Comparison of ENCODE assay signal across 29 cellular contexts in the genomic region with DNA sequence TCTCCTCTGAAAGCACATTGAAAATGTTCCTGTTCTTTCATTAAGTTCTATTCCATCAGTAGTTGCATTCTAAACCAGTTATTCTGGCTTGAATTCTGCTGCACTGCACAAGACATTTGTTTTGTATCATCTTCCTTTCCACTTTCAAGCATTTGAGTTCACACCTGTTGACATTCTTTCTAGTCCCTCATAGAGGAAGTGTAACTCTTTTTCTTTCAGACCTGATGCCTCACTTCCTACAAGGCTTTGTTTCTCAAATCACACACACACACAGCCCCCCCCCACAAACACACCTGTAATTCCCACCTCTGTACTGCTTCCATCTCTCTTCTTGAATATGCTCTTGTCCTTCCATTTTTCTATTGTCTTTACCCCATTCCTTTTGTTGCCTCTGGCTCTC. TPM values are rescaled to one million over a fixed set of nuclear protein-coding genes. Genes with fewer than 3 reads are reported as not detected.
DNase-seq lines count a peak whose midpoint lies in the region; ATAC-seq and TF ChIP-seq lines count a peak whose summit lies in the region.
"Had no signal": no experiment of that assay in that cellular context is flagged by ENCODE, and none has a peak within 500 bp of the region (broad histone marks: within the 10 kb centered on the region; RNA-seq: fewer than 3 reads in every experiment).

No MANE protein-coding gene starts in this region.

- no peaks in the 10 kb centered on the region for H3K36me3 ChIP-seq in right atrium auricular region

- H3K36me3 Mint-ChIP-seq in WTC11: peaks cover 70% of the 10 kb centered on the region
- peaks cover 6% of the 10 kb centered on the region for H3K36me3 Mint-ChIP-seq in activated CD4-positive, alpha-beta memory T cell treated with anti-CD3 and anti-CD28 coated beads, Interleukin-2, amount 10 ng/mL, durations not matched to agents 7 days and 5 days (ENCODE audit: low read depth)
- H3K36me3 Mint-ChIP-seq: CD8-positive, alpha-beta T cell had no signal

- H3K27me3 Mint-ChIP-seq in WTC11 (ENCODE audit: low read depth): peaks cover 6% of the 10 kb centered on the region
- peaks cover 25% of the 10 kb centered on the region for H3K27me3 Mint-ChIP-seq in activated CD4-positive, alpha-beta memory T cell treated with anti-CD3 and anti-CD28 coated beads, Interleukin-2, amount 10 ng/mL, durations not matched to agents 7 days and 5 days

- H3K27ac Mint-ChIP-seq in WTC11: peak overlapping the region; percentile 92
- no peak overlapping the region for H3K27ac Mint-ChIP-seq in activated CD4-positive, alpha-beta memory T cell treated with anti-CD3 and anti-CD28 coated beads, Interleukin-2, amount 10 ng/mL, durations not matched to agents 7 days and 5 days
- H3K27ac Mint-ChIP-seq: B cell; CD8-positive, alpha-beta T cell had no signal

- ATAC-seq in WTC11: peak; percentile 38; the same call in 1 of the 2 replicates
- ATAC-seq in left colon: peak; percentile 20
- ATAC-seq in HG03095 (IDR thresholded peaks at IDR 0.05; ENCODE audit: unreplicated experiment): no peak
- ATAC-seq: CD8-positive, alpha-beta T cell; K562; PC-3 had no signal

- no peak overlapping the region for H3K4me3 Mint-ChIP-seq in WTC11
- no peak overlapping the region for H3K4me3 Mint-ChIP-seq in activated CD4-positive, alpha-beta memory T cell treated with anti-CD3 and anti-CD28 coated beads, Interleukin-2, amount 10 ng/mL, durations not matched to agents 7 days and 5 days
- H3K4me3 Mint-ChIP-seq: B cell; CD8-positive, alpha-beta T cell had no signal

- H3K4me3 ChIP-seq in right atrium auricular region: no peak overlapping the region
- H3K4me3 ChIP-seq: K562, SK-N-MC had no signal

- POLR2A ChIA-PET in WTC11 (lab: Charles Lee): interaction anchor here (1.4 kb wide), 1 partner anchor 51 kb away, joined by 6 read pairs; the partner anchor contains the start of gene CCN2
- POLR2A ChIA-PET in activated CD4-positive, alpha-beta memory T cell treated with anti-CD3 and anti-CD28 coated beads, Interleukin-2, amount 10 ng/mL, durations not matched to agents 7 days and 5 days (lab: Charles Lee): no interaction called here

- TF ChIP-seq CTCF in WTC11 (IDR thresholded peaks at IDR 0.05): no peak
- no peak for TF ChIP-seq CTCF in right atrium auricular region (IDR thresholded peaks at IDR 0.05)

- no peaks in the 10 kb centered on the region for H3K4me1 ChIP-seq in right atrium auricular region

- H3K9me3 Mint-ChIP-seq in WTC11: peaks cover 37% of the 10 kb centered on the region
- peaks cover 14% of the 10 kb centered on the region for H3K9me3 Mint-ChIP-seq in activated CD4-positive, alpha-beta memory T cell treated with anti-CD3 and anti-CD28 coated beads, Interleukin-2, amount 10 ng/mL, durations not matched to agents 7 days and 5 days

- no peak overlapping the region for H3K27ac ChIP-seq in right atrium auricular region
- H3K27ac ChIP-seq: 22Rv1, C4-2B, SK-N-MC had no signal

- DNase-seq in SIG-M5 treated with dmso at 0.1 percent for 504 hours (lab: John Stamatoyannopoulos, UW; ENCODE audit: unreplicated experiment) (peak; percentile 8), SIG-M5 (lab: John Stamatoyannopoulos, UW) (no peak), WTC11 (ENCODE audit: low spot score) (no peak), left colon (no peak), NCI-H524 (lab: John Stamatoyannopoulos, UW) (no peak), right atrium auricular region (ENCODE audit: low spot score) (no peak)
- no peak for DNase-seq in activated CD4-positive, alpha-beta memory T cell treated with anti-CD3 and anti-CD28 coated beads, Interleukin-2, amount 10 ng/mL, durations not matched to agents 7 days and 5 days
- DNase-seq: Caco-2; CD8-positive, alpha-beta T cell; DMS 273 treated with DMSO at 0.1 percent for 48 hours; HCEC 1CT; Kasumi-1; MV-4-11; NCI-H1105; NCI-H1436 treated with DMSO at 0.1 percent for 48 hours; NCI-H187 treated with DMSO at 0.1 percent for 48 hours; NCI-H2171 treated with DMSO at 0.1 percent for 48 hours; NCI-H345; NCI-H510A treated with DMSO at 0.1 percent for 48 hours; NCI-H774; NK-92 treated with Interleukin-12 subunit alpha and Interleukin-12 subunit beta, amount 100 ng/mL, for 24 hours; PC-3; Right ventricle myocardium superior had no signal

- H3K9me3 ChIP-seq in right atrium auricular region: peaks cover 0 to 12% of the 10 kb centered on the region in 2 donors
- H3K9me3 ChIP-seq: Caco-2 had no signal

- peaks cover 27% of the 10 kb centered on the region for H3K4me1 Mint-ChIP-seq in WTC11
- H3K4me1 Mint-ChIP-seq in activated CD4-positive, alpha-beta memory T cell treated with anti-CD3 and anti-CD28 coated beads, Interleukin-2, amount 10 ng/mL, durations not matched to agents 7 days and 5 days: peaks cover 6% of the 10 kb centered on the region

- intact Hi-C loops in left colon (cut with DNase I, micrococcal nuclease): no loop called here

- CTCF ChIA-PET in WTC11 (lab: Charles Lee): interaction anchor here (1.2 kb wide), 1 partner anchor 205 kb away, joined by 4 read pairs; no protein-coding TSS in a partner anchor
- CTCF ChIA-PET in activated CD4-positive, alpha-beta memory T cell treated with anti-CD3 and anti-CD28 coated beads, Interleukin-2, amount 10 ng/mL, durations not matched to agents 7 days and 5 days (lab: Charles Lee): no interaction called here

- no peaks in the 10 kb centered on the region for H3K27me3 ChIP-seq in right atrium auricular region

TF ChIP-seq in WTC11, 78 proteins besides CTCF, POLR2A, EP300 and RAD21:
- peak; percentile 55; the same call in 1 of the 2 replicates for TF ChIP-seq FOXP4 (CRISPR knock-in tag; IDR thresholded peaks at IDR 0.05)
- no peak for TF ChIP-seq ZNF416 (CRISPR knock-in tag; IDR thresholded peaks at IDR 0.05)
- TF ChIP-seq ETV6 (CRISPR knock-in tag; IDR thresholded peaks at IDR 0.05): 0 out of 2 replicates have a peak, but pooled peaks have one; percentile 23

RNA-seq across cellular contexts. Expression of gene CCN2, which starts 50.9 kb away (rescaled TPM):
- total RNA-seq in WTC11 (2021) (67.8 to 75.9 TPM (median 74.7 TPM) in 3 replicates), left colon (10 to 100 TPM; 34.4 to 37.8 TPM), right atrium auricular region (100 to 1,000 TPM; 203 to 356 TPM)
- total RNA-seq in activated CD4-positive, alpha-beta memory T cell treated with anti-CD3 and anti-CD28 coated beads, Interleukin-2, amount 10 ng/mL, durations not matched to agents 7 days and 5 days: not detected

Comparison
In these comparisons a context has a peak if more than half of its experiments do, and no peak if none do; other contexts are left out.
1. RNA of gene CCN2, which starts 50.9 kb away (total RNA-seq): 203 to 356 TPM in right atrium auricular region, 67.8 to 75.9 TPM in WTC11 and 34.4 to 37.8 TPM in left colon; not detected in activated CD4-positive, alpha-beta memory T cell treated with anti-CD3 and anti-CD28 coated beads, Interleukin-2, amount 10 ng/mL, durations not matched to agents 7 days and 5 days; every median in the first group is over 10 times any median in the second.